8 cellular contexts compared by ENCODE assay signal in genomic region chr7:29609162-29610030, GRCh38. TPM values are rescaled to one million over a fixed set of nuclear protein-coding genes. Genes with fewer than 3 reads are reported as not detected.
DNase-seq lines count a peak whose midpoint lies in the region; ATAC-seq, FAIRE-seq and TF ChIP-seq lines count a peak whose summit lies in the region.

No MANE protein-coding gene starts in this region.

- no peaks in the 10 kb centered on the region for H3K36me3 ChIP-seq in HAP-1 (replicated peaks)
- H3K36me3 ChIP-seq in Panc1 (ENCODE audit: control insufficient read depth, insufficient read depth, low read length): no peaks in the 10 kb centered on the region
- H3K36me3 ChIP-seq in small intestine (ENCODE audit: control insufficient read depth in 2 of 2, insufficient read depth in 2 of 2, low read length in 2 of 2): no peaks in the 10 kb centered on the region

- no TSS peak for BruUV-seq in Panc1 (replicated peaks; lab: Mats Ljungman, UMichigan)

- no peak for FAIRE-seq in small intestine (lab: Jason Lieb, UNC)

- POLR2A ChIA-PET in Panc1 (lab: Charles Lee): interaction anchor here (0.5 to 0.6 kb wide), 2 partner anchors 76 to 333 kb away, joined by 3 read pairs; no protein-coding TSS in a partner anchor

- TF ChIP-seq CTCF in Panc1 (IDR thresholded peaks at IDR 0.05) (peak; percentile 90), fibroblast of villous mesenchyme (IDR thresholded peaks at IDR 0.05; ENCODE audit: insufficient read depth, low read depth, low read length) (peak; percentile 71)

- in situ Hi-C loops in HAP-1 (cut with MboI; ENCODE audit: low sequenced_read_pairs): no loop called here
- in situ Hi-C loops in Panc1 (cut with HindIII; ENCODE audit: low pct_unique_long_range_greater_than_20kb, low sequenced_read_pairs): no loop called here

- CTCF ChIA-PET in Panc1 (lab: Charles Lee): no interaction called here

- H3K9me3 ChIP-seq in HAP-1: no peaks in the 10 kb centered on the region
- no peaks in the 10 kb centered on the region for H3K9me3 ChIP-seq in Panc1 (ENCODE audit: control insufficient read depth, insufficient read depth, low read depth, low read length)
- H3K9me3 ChIP-seq in small intestine (ENCODE audit: control insufficient read depth, low read depth): no peaks in the 10 kb centered on the region

- H3K27ac ChIP-seq in Panc1 (ENCODE audit: low read length) (no peak overlapping the region), small intestine (ENCODE audit: low read depth in 1 of 2, low read length in 1 of 2) (peak overlapping the region in 1 of 2 donors; percentile 66)

- H3K27me3 ChIP-seq in HAP-1 (ENCODE audit: low read depth): no peaks in the 10 kb centered on the region
- no peaks in the 10 kb centered on the region for H3K27me3 ChIP-seq in Panc1 (ENCODE audit: control insufficient read depth, insufficient read depth, low read length)
- H3K27me3 ChIP-seq in small intestine (ENCODE audit: control insufficient read depth in 2 of 2, insufficient read depth in 2 of 2, low read length in 2 of 2): no peaks in the 10 kb centered on the region

- DNase-seq in 8988T: peak; percentile 24
- peak; percentile 44 to 57 for DNase-seq in HAP-1 (ENCODE audit: low spot score in 2 of 2)
- DNase-seq in Panc1 (ENCODE audit: low read depth, low spot score): no peak
- DNase-seq in fibroblast of villous mesenchyme (ENCODE audit: low read depth): peak; percentile 14
- DNase-seq in small intestine: peak; percentile 84
- DNase-seq in midbrain (lab: John Stamatoyannopoulos, UW): no peak
- no peak for DNase-seq in DMS79 (lab: John Stamatoyannopoulos, UW)
- DNase-seq in stimulated activated CD4-positive, alpha-beta T cell treated with anti-CD3 and anti-CD28 coated beads, Interleukin-12 subunit alpha, Interleukin-12 subunit beta, amount 100 ng/mL, for 4 hours: no peak

- intact Hi-C loops in Panc1 (cut with micrococcal nuclease; ENCODE audit: unreplicated experiment): no loop called here

- H3K4me3 ChIP-seq in HAP-1 (no peak overlapping the region), Panc1 (ENCODE audit: low read depth in 2 of 2, low read length in 2 of 2) (no peak overlapping the region), fibroblast of villous mesenchyme (ENCODE audit: low read depth, low read length) (no peak overlapping the region), small intestine (ENCODE audit: low read depth in 1 of 2, low read length in 2 of 2) (peak overlapping the region in 1 of 2 donors; percentile 29)

- H3K4me1 ChIP-seq in HAP-1 (peaks cover 30% of the 10 kb centered on the region), Panc1 (ENCODE audit: control insufficient read depth, insufficient read depth, low read length) (no peaks in the 10 kb centered on the region), small intestine (ENCODE audit: control insufficient read depth in 2 of 2, insufficient read depth in 1 of 2, low read depth in 1 of 2, low read length in 1 of 2) (peaks cover 0 to 10% of the 10 kb centered on the region in 2 donors)

- whole genome bisulfite sequencing in small intestine, 3 donors: 13 to 48% (median 23%) methylated on average over 15 of the region's 15 CpGs

- ATAC-seq in Panc1: no peak

RNA-seq across cellular contexts. Expression of gene PRR15, which starts 45.8 kb away (rescaled TPM):
- 0.23 TPM for total RNA-seq in Panc1 (2021; ENCODE audit: unreplicated experiment)
- polyA plus RNA-seq in Panc1 (2012; ENCODE audit: insufficient read length): 0.13 TPM
- 1.3 and 5.2 TPM in 2 replicates for total RNA-seq in fibroblast of villous mesenchyme
- 100 to 1,000 TPM in 2 of 3 donors, 10 to 100 TPM in 1; 58.9 to 179 (median 155) TPM for polyA plus RNA-seq in small intestine

Comparison
In these comparisons a context has a peak if more than half of its experiments do, and no peak if none do; other contexts are left out.
1. DNase-seq: peak in 8988T (single experiment), HAP-1 (2 of 2), fibroblast of villous mesenchyme (single experiment) and small intestine (single experiment); none in Panc1 (single experiment), midbrain (single experiment), DMS79 (single experiment) and stimulated activated CD4-positive, alpha-beta T cell treated with anti-CD3 and anti-CD28 coated beads, Interleukin-12 subunit alpha, Interleukin-12 subunit beta, amount 100 ng/mL, for 4 hours (single experiment).